Comparison of ENCODE assay signal across 19 cellular contexts in genomic region chr4:115356176-115356575, GRCh38.
A peak's percentile ranks its signal among the peaks of the same experiment; 100 is the strongest.
DNase-seq lines count a peak whose midpoint lies in the region; ATAC-seq and TF ChIP-seq lines count a peak whose summit lies in the region.
"Had no signal": no experiment of that assay in that cellular context is flagged by ENCODE, and none has a peak within 500 bp of the region (broad histone marks: within the 10 kb centered on the region; RNA-seq: fewer than 3 reads in every experiment).

No MANE protein-coding gene starts in this region.

- H3K36me3 ChIP-seq in breast epithelium (no peaks in the 10 kb centered on the region), SK-N-MC (ENCODE audit: insufficient read depth, low read length) (no peaks in the 10 kb centered on the region), neural progenitor cell (no peaks in the 10 kb centered on the region)
- H3K36me3 ChIP-seq: BLaER1 had no signal

- no peaks in the 10 kb centered on the region for H3F3A ChIP-seq in neural progenitor cell (ENCODE audit: low read depth)

- intact Hi-C loops in MCF 10A (cut with micrococcal nuclease) = no loop called here
- intact Hi-C loops in breast epithelium (cut with DNase I; ENCODE audit: low total_unique reads) = no loop called here

- no peaks in the 10 kb centered on the region for H3K4me1 ChIP-seq in breast epithelium
- no peaks in the 10 kb centered on the region for H3K4me1 ChIP-seq in neural progenitor cell
- H3K4me1 ChIP-seq: A549, BLaER1 had no signal

- H3K27me3 Mint-ChIP-seq in MCF 10A (ENCODE audit: insufficient read depth, unreplicated experiment) (no peaks in the 10 kb centered on the region), neural progenitor cell (ENCODE audit: insufficient read depth, low read depth) (peaks cover 2% of the 10 kb centered on the region), osteocyte (ENCODE audit: unreplicated experiment) (no peaks in the 10 kb centered on the region)
- H3K27me3 Mint-ChIP-seq: CD4-positive, alpha-beta memory T cell had no signal

- H4K20me1 ChIP-seq in neural progenitor cell (ENCODE audit: low read depth) = no peaks in the 10 kb centered on the region
- H4K20me1 ChIP-seq: BLaER1 had no signal

- peak overlapping the region; percentile 28 for H3K27ac Mint-ChIP-seq in MCF 10A (ENCODE audit: low read depth, unreplicated experiment)
- no peak overlapping the region for H3K27ac Mint-ChIP-seq in neural progenitor cell
- H3K27ac Mint-ChIP-seq in osteocyte (ENCODE audit: unreplicated experiment) = no peak overlapping the region
- H3K27ac Mint-ChIP-seq: CD14-positive monocyte; CD4-positive, alpha-beta memory T cell had no signal

- CTCF ChIA-PET in MCF 10A (lab: Yijun Ruan, JAX) = no interaction called here

- BruUV-seq in MCF 10A (replicated peaks; lab: Mats Ljungman, UMichigan) = no TSS peak

- peaks cover 9 to 23% of the 10 kb centered on the region in 2 donors for H3K9me3 ChIP-seq in breast epithelium
- H3K9me3 ChIP-seq in SK-N-MC (ENCODE audit: low read depth, low read length) = peaks cover 5% of the 10 kb centered on the region; the same call in 1 of the 2 replicates
- peaks cover 9% of the 10 kb centered on the region for H3K9me3 ChIP-seq in neural progenitor cell (ENCODE audit: low read depth)
- H3K9me3 ChIP-seq: A549 had no signal

- POLR2A ChIA-PET in MCF 10A (lab: Yijun Ruan, JAX) = no interaction called here

- ATAC-seq in GM19455 (IDR thresholded peaks at IDR 0.05; ENCODE audit: unreplicated experiment) (no peak), HG03108 (IDR thresholded peaks at IDR 0.05; ENCODE audit: unreplicated experiment) (no peak)
- ATAC-seq: A549, GM12878 had no signal

- no peak for TF ChIP-seq POLR2A in breast epithelium (IDR thresholded peaks at IDR 0.05)

- H3K36me3 Mint-ChIP-seq in MCF 10A (ENCODE audit: insufficient read depth, unreplicated experiment) (no peaks in the 10 kb centered on the region), neural progenitor cell (peaks cover 4% of the 10 kb centered on the region), osteocyte (ENCODE audit: unreplicated experiment) (peaks cover 13% of the 10 kb centered on the region)
- H3K36me3 Mint-ChIP-seq: CD14-positive monocyte; CD4-positive, alpha-beta memory T cell had no signal

- peaks cover 17% of the 10 kb centered on the region for H3K9me3 Mint-ChIP-seq in MCF 10A (ENCODE audit: unreplicated experiment)
- H3K9me3 Mint-ChIP-seq in neural progenitor cell = peaks cover 25% of the 10 kb centered on the region
- peaks cover 37% of the 10 kb centered on the region for H3K9me3 Mint-ChIP-seq in osteocyte (ENCODE audit: unreplicated experiment)

- H3K4me3 Mint-ChIP-seq in MCF 10A (ENCODE audit: unreplicated experiment) (no peak overlapping the region), neural progenitor cell (no peak overlapping the region), osteocyte (ENCODE audit: unreplicated experiment) (no peak overlapping the region)
- H3K4me3 Mint-ChIP-seq: CD14-positive monocyte; CD4-positive, alpha-beta memory T cell; H9 had no signal

- TF ChIP-seq CTCF in MCF 10A (IDR thresholded peaks at IDR 0.05; ENCODE audit: unreplicated experiment) = no peak
- no peak for TF ChIP-seq CTCF in breast epithelium (IDR thresholded peaks at IDR 0.05)
- TF ChIP-seq CTCF in neural progenitor cell (IDR thresholded peaks at IDR 0.05) = no peak
- no peak for TF ChIP-seq CTCF in osteocyte (IDR thresholded peaks at IDR 0.05)

- H3K4me3 ChIP-seq in breast epithelium (no peak overlapping the region), SK-N-MC (no peak overlapping the region), neural progenitor cell (no peak overlapping the region)
- H3K4me3 ChIP-seq: A549, BLaER1, GM12878 had no signal

- H3K79me2 ChIP-seq in neural progenitor cell (ENCODE audit: low read depth) = no peaks in the 10 kb centered on the region

- H3K4me2 ChIP-seq in neural progenitor cell = no peak overlapping the region
- H3K4me2 ChIP-seq: A549, BLaER1 had no signal

- DNase-seq in MCF 10A (ENCODE audit: unreplicated experiment) (peak; percentile 8), breast epithelium (ENCODE audit: low spot score in 2 of 2) (no peak), SK-N-MC (ENCODE audit: low read depth, low spot score) (peak; percentile 47), neural progenitor cell (ENCODE audit: low spot score) (no peak), renal cortical epithelial cell (ENCODE audit: low read depth) (peak; percentile 6), osteocyte (ENCODE audit: extremely low spot score, unreplicated experiment) (no peak)
- DNase-seq: Calu3, DMS79 treated with DMSO at 0.1 percent for 48 hours, EL, H9 had no signal

- no peaks in the 10 kb centered on the region for H3K27me3 ChIP-seq in breast epithelium
- no peaks in the 10 kb centered on the region for H3K27me3 ChIP-seq in neural progenitor cell
- H3K27me3 ChIP-seq: BLaER1 had no signal

- H3K4me1 Mint-ChIP-seq in MCF 10A (ENCODE audit: insufficient read depth, unreplicated experiment) = peaks cover 18% of the 10 kb centered on the region
- H3K4me1 Mint-ChIP-seq in neural progenitor cell = no peaks in the 10 kb centered on the region
- peaks cover 26% of the 10 kb centered on the region for H3K4me1 Mint-ChIP-seq in osteocyte (ENCODE audit: unreplicated experiment)
- H3K4me1 Mint-ChIP-seq: CD14-positive monocyte; CD4-positive, alpha-beta memory T cell; H9 had no signal

- peak overlapping the region; percentile 17 for H2AFZ ChIP-seq in neural progenitor cell (replicated peaks)

- no peak overlapping the region for H3K27ac ChIP-seq in breast epithelium
- no peak overlapping the region for H3K27ac ChIP-seq in SK-N-MC
- no peak overlapping the region for H3K27ac ChIP-seq in neural progenitor cell
- H3K27ac ChIP-seq: 22Rv1, A549, BLaER1, HL-60 had no signal

- H3K9ac ChIP-seq in SK-N-MC (ENCODE audit: insufficient read length) (no peak overlapping the region), neural progenitor cell (no peak overlapping the region)
- H3K9ac ChIP-seq: BLaER1 had no signal

Comparison
In these comparisons a context has a peak if more than half of its experiments do, and no peak if none do; other contexts are left out.
1. DNase-seq: peak in MCF 10A (single experiment), SK-N-MC (single experiment) and renal cortical epithelial cell (single experiment); none in breast epithelium (0 of 2), neural progenitor cell (single experiment) and osteocyte (single experiment).